ENCODE assay signal across 12 cellular contexts in the genomic region with DNA sequence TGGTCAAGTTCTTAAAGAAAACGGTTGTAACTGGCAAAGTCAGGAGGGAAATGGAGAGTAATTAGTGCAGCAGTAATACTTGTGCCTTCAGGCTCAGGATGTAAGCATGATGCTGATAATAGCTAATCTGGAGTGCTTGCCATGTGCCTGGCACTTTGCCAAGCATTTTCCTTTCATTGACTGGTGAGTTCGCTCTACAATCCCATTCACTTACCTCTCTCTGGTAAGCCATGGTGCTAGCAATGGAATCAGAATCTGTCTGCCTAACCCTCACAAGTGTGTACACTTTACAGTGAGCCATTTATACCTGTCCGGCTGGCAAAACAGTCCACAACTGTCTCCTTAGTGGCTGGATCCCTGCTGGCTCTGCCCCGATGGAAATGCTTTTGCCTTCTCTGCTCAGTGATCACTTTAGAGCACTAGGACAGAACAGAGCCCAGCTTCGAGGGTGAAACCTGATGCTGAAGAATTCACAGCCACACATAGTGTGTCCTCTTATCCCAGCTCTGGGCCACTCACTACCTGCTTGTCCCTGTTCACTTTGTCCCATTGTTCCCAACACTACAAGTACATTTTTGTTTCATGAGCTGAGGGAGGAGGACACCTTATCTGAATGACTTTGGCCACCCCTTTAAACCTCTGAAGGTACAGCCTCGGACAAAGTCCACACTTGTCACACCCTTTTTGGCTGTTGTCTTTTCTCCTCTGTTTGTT.
DNase-seq lines count a peak whose midpoint lies in the region; FAIRE-seq and TF ChIP-seq lines count a peak whose summit lies in the region.
"Had no signal": no experiment of that assay in that cellular context is flagged by ENCODE, and none has a peak within 500 bp of the region (broad histone marks: within the 10 kb centered on the region; RNA-seq: fewer than 3 reads in every experiment).

No MANE protein-coding gene starts in this region.

- TF ChIP-seq RAD21 in Ishikawa (IDR thresholded peaks at IDR 0.05; ENCODE audit: low read depth), result no peak

- peak; percentile 61 for DNase-seq in NCI-H774 (lab: John Stamatoyannopoulos, UW)
- peak; percentile 100 for DNase-seq in foreskin melanocyte
- DNase-seq in putamen (ENCODE audit: low spot score), result peak; percentile 8
- no peak for DNase-seq in SW 1271 (lab: John Stamatoyannopoulos, UW)
- no peak for DNase-seq in RCC 7860 (ENCODE audit: low spot score)
- DNase-seq in KBM-7, result no peak
- no peak for DNase-seq in GM10266 (ENCODE audit: extremely low spot score)
- DNase-seq: brain microvascular endothelial cell, GDM1, T-cell had no signal

- no peak for TF ChIP-seq CTCF in GM10266 (IDR thresholded peaks at IDR 0.05; ENCODE audit: control insufficient read depth, insufficient read depth, low read depth, missing control alignments)

- no peak for FAIRE-seq in RCC 7860 (lab: Jason Lieb, UNC)
- FAIRE-seq: GM19239 had no signal

- in situ Hi-C loops in KBM-7 (cut with MboI; ENCODE audit: low pct_unique_long_range_greater_than_20kb, low sequenced_read_pairs), result no loop called here

- no peak for TF ChIP-seq EP300 in Ishikawa (IDR thresholded peaks at IDR 0.05; ENCODE audit: borderline replicate concordance)

TF ChIP-seq in Ishikawa, 13 proteins besides CTCF, POLR2A, EP300 and RAD21:
- TF ChIP-seq FOXM1 (IDR thresholded peaks at IDR 0.05; ENCODE audit: borderline replicate concordance, low read depth), result no peak
- peak; percentile 69 for TF ChIP-seq NFIC (IDR thresholded peaks at IDR 0.05)
TF ChIP-seq in Ishikawa: peak in this region for 1.

Comparison
In these comparisons a context has a peak if more than half of its experiments do, and no peak if none do; other contexts are left out.
1. DNase-seq: peak in NCI-H774 (single experiment), foreskin melanocyte (single experiment) and putamen (single experiment); none in SW 1271 (0 of 2), RCC 7860 (single experiment), KBM-7 (single experiment) and GM10266 (single experiment).